8 cellular contexts compared by ENCODE assay signal in the genomic region with DNA sequence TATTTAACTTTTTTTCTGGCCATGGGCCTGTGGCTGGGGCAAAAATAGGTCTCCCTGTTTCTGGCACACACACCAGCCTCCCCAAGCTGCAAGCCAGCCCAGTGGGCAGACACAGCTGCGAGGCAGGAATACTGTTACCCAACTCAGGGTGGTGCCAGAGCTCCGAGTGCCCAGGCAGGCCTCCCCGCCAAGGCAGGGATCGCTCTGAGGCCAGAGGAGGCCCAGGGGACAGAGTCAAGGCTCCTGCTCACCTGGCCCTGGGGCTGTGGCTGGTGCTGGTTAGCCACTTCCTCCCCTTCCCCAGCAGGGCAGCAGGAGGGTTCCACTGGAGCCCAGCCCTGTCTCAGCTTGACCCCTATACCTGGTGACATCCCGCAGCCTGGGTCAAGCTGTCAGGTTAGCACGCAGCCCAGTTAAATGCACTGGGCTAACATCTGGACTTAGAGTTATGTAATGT.
DNase-seq lines count a peak whose midpoint lies in the region; ATAC-seq and TF ChIP-seq lines count a peak whose summit lies in the region.

No MANE protein-coding gene starts in this region.

- H3K4me1 Mint-ChIP-seq in activated CD8-positive, alpha-beta memory T cell treated with anti-CD3 and anti-CD28 coated beads, Interleukin-2, amount 10 ng/mL, durations not matched to agents 7 days and 5 days = peaks cover 43% of the 10 kb centered on the region

- H3K4me3 ChIP-seq in heart right ventricle (no peak overlapping the region), aorta (ENCODE audit: low read length in 2 of 2) (no peak overlapping the region), foreskin fibroblast (ENCODE audit: low read depth in 1 of 2, low read length in 2 of 2) (no peak overlapping the region)

- CTCF ChIA-PET in activated CD8-positive, alpha-beta memory T cell treated with anti-CD3 and anti-CD28 coated beads, Interleukin-2, amount 10 ng/mL, durations not matched to agents 7 days and 5 days (lab: Charles Lee) = interaction anchor here (0.6 to 2.1 kb wide), 16 partner anchors 9 to 219 kb away, joined by 3 to 13 read pairs (median 5); no protein-coding TSS in a partner anchor

- H3K4me1 ChIP-seq in heart right ventricle (peaks cover 3 to 35% (median 21%) of the 10 kb centered on the region in 9 donors), aorta (ENCODE audit: control insufficient read depth in 1 of 2, insufficient read depth in 2 of 2, low read length in 2 of 2) (peaks cover 0 to 2% of the 10 kb centered on the region in 2 donors)

- H3K36me3 Mint-ChIP-seq in activated CD8-positive, alpha-beta memory T cell treated with anti-CD3 and anti-CD28 coated beads, Interleukin-2, amount 10 ng/mL, durations not matched to agents 7 days and 5 days = peaks cover 4% of the 10 kb centered on the region

- peak; percentile 63 for ATAC-seq in activated CD8-positive, alpha-beta memory T cell treated with anti-CD3 and anti-CD28 coated beads, Interleukin-2, amount 10 ng/mL, durations not matched to agents 7 days and 5 days
- ATAC-seq in HG02798 (IDR thresholded peaks at IDR 0.05; ENCODE audit: poor library complexity, unreplicated experiment) = peak; percentile 62
- ATAC-seq in heart right ventricle = peak; percentile 74 to 91 (median 85)
- ATAC-seq in aorta (ENCODE audit: low FRiP score) = peak; percentile 83

- H3K4me3 Mint-ChIP-seq in activated CD8-positive, alpha-beta memory T cell treated with anti-CD3 and anti-CD28 coated beads, Interleukin-2, amount 10 ng/mL, durations not matched to agents 7 days and 5 days = peak overlapping the region; percentile 49

- 72 to 74% methylated on average over 6 of the region's 6 CpGs for WGBS in heart right ventricle, 2 donors
- WGBS in aorta, 2 donors = 37 to 39% methylated on average over 6 of the region's 6 CpGs

- H3K27me3 Mint-ChIP-seq in activated CD8-positive, alpha-beta memory T cell treated with anti-CD3 and anti-CD28 coated beads, Interleukin-2, amount 10 ng/mL, durations not matched to agents 7 days and 5 days = peaks cover 14% of the 10 kb centered on the region

- TF ChIP-seq CTCF in heart right ventricle (IDR thresholded peaks at IDR 0.05) = peak in 8 of 9 donors; percentile 10 to 57 (median 46)
- no peak for TF ChIP-seq CTCF in foreskin fibroblast (IDR thresholded peaks at IDR 0.05; ENCODE audit: low read depth, low read length)

- H3K27ac Mint-ChIP-seq in activated CD8-positive, alpha-beta memory T cell treated with anti-CD3 and anti-CD28 coated beads, Interleukin-2, amount 10 ng/mL, durations not matched to agents 7 days and 5 days = peak overlapping the region; percentile 93

- H3K27me3 ChIP-seq in heart right ventricle (no peaks in the 10 kb centered on the region), aorta (ENCODE audit: control insufficient read depth in 1 of 2, insufficient read depth in 2 of 2, low read length in 1 of 2) (no peaks in the 10 kb centered on the region)

- intact Hi-C loops in heart right ventricle (cut with DNase I) (loop anchor here in 5 of 10 donors (1.0 to 10.0 kb wide), 6 partner anchors 47 to 225 kb away; no protein-coding TSS in a partner anchor), aorta (cut with DNase I) (loop anchor here in 1 of 2 donors (5.0 kb wide), 2 partner anchors 67 to 137 kb away; a partner anchor contains a TSS)

- H3K27ac ChIP-seq in heart right ventricle = peak overlapping the region in 8 of 10 donors; percentile 4 to 61 (median 42)
- no peak overlapping the region for H3K27ac ChIP-seq in aorta (ENCODE audit: low read depth in 1 of 2, low read length in 2 of 2)

- peak; percentile 70 for DNase-seq in activated CD8-positive, alpha-beta memory T cell treated with anti-CD3 and anti-CD28 coated beads, Interleukin-2, amount 10 ng/mL, durations not matched to agents 7 days and 5 days
- DNase-seq in activated CD8-positive, alpha-beta memory T cell treated with anti-CD3 and anti-CD28 coated beads for 24 hours = no peak
- DNase-seq in heart right ventricle (peak; percentile 23 to 51), aorta (peak in 1 of 2 donors; percentile 81), foreskin fibroblast (no peak), COLO829 (ENCODE audit: low spot score) (no peak)

- no peaks in the 10 kb centered on the region for H3K9me3 Mint-ChIP-seq in activated CD8-positive, alpha-beta memory T cell treated with anti-CD3 and anti-CD28 coated beads, Interleukin-2, amount 10 ng/mL, durations not matched to agents 7 days and 5 days (ENCODE audit: low read depth)

- no peaks in the 10 kb centered on the region for H3K36me3 ChIP-seq in heart right ventricle
- no peaks in the 10 kb centered on the region for H3K36me3 ChIP-seq in aorta (ENCODE audit: control insufficient read depth in 1 of 2, insufficient read depth in 2 of 2, low read length in 1 of 2)

- peaks cover 0 to 4% (median 0%) of the 10 kb centered on the region in 11 donors for H3K9me3 ChIP-seq in heart right ventricle
- H3K9me3 ChIP-seq in aorta (ENCODE audit: control insufficient read depth, low read length) = no peaks in the 10 kb centered on the region

TF ChIP-seq in PFSK-1, 5 proteins besides CTCF, POLR2A, EP300 and RAD21:
- TF ChIP-seq FOXP2 (optimal IDR thresholded peaks at IDR 0.05; ENCODE audit: borderline replicate concordance, extremely low read depth, extremely low read length, insufficient read depth) (peak; percentile 27), TAF1 (IDR thresholded peaks at IDR 0.05; ENCODE audit: borderline replicate concordance, insufficient read depth, low read length) (no peak)
TF ChIP-seq in PFSK-1: peak in this region for 1.

Comparison
In these comparisons a context has a peak if more than half of its experiments do, and no peak if none do; other contexts are left out.
1. DNase-seq: peak in activated CD8-positive, alpha-beta memory T cell treated with anti-CD3 and anti-CD28 coated beads, Interleukin-2, amount 10 ng/mL, durations not matched to agents 7 days and 5 days (single experiment) and heart right ventricle (2 of 2); none in activated CD8-positive, alpha-beta memory T cell treated with anti-CD3 and anti-CD28 coated beads for 24 hours (single experiment), foreskin fibroblast (0 of 2) and COLO829 (single experiment).
2. H3K27ac ChIP-seq: peak in heart right ventricle (8 of 10); none in aorta (0 of 2).
3. Peak in every context shown above with its lines, with median percentiles within 50 percentile points of each other: ATAC-seq.